19 cellular contexts compared by ENCODE assay signal in genomic region chr5:127980843-127981242, GRCh38.
"Had no signal": no experiment of that assay in that cellular context is flagged by ENCODE, and none has a peak within 500 bp of the region (broad histone marks: within the 10 kb centered on the region; RNA-seq: fewer than 3 reads in every experiment).

No MANE protein-coding gene starts in this region.

- H3K4me2 ChIP-seq: hepatocyte had no signal

- H3K27ac ChIP-seq: coronary artery, dorsolateral prefrontal cortex, esophagus muscularis mucosa, foreskin keratinocyte, gastroesophageal sphincter, heart left ventricle, hepatocyte, left lung, lower lobe of right lung had no signal

- DNase-seq: dermis blood vessel endothelial cell; dorsolateral prefrontal cortex; effector CD4-positive, alpha-beta T cell; effector memory CD4-positive, alpha-beta T cell; foreskin keratinocyte; heart left ventricle; hypothalamus; immature natural killer cell; left cardiac atrium; left lung; left ventricle myocardium superior; lower lobe of right lung; mesenchymal stem cell; midbrain; naive thymus-derived CD4-positive, alpha-beta T cell had no signal

- H3K9me3 ChIP-seq: esophagus muscularis mucosa, gastroesophageal sphincter, heart left ventricle, left lung, lower lobe of right lung had no signal

- ATAC-seq: foreskin keratinocyte; gastroesophageal sphincter; heart left ventricle; left cardiac atrium; left lung; left ventricle myocardium superior; lower lobe of right lung; naive thymus-derived CD4-positive, alpha-beta T cell had no signal

- H3K79me2 ChIP-seq: hepatocyte had no signal

- H3K36me3 ChIP-seq: esophagus muscularis mucosa, gastroesophageal sphincter, heart left ventricle, left lung, lower lobe of right lung had no signal

- H2AFZ ChIP-seq: hepatocyte had no signal

- H3K27me3 ChIP-seq: dorsolateral prefrontal cortex, esophagus muscularis mucosa, foreskin keratinocyte, gastroesophageal sphincter, heart left ventricle, hepatocyte, left lung had no signal

- H3K4me1 ChIP-seq: foreskin keratinocyte, left lung, lower lobe of right lung had no signal

- H3K4me3 ChIP-seq: coronary artery, dorsolateral prefrontal cortex, esophagus muscularis mucosa, gastroesophageal sphincter, heart left ventricle, hepatocyte, left lung, lower lobe of right lung had no signal
